Comparison of ENCODE assay signal across 8 cellular contexts in the genomic region with DNA sequence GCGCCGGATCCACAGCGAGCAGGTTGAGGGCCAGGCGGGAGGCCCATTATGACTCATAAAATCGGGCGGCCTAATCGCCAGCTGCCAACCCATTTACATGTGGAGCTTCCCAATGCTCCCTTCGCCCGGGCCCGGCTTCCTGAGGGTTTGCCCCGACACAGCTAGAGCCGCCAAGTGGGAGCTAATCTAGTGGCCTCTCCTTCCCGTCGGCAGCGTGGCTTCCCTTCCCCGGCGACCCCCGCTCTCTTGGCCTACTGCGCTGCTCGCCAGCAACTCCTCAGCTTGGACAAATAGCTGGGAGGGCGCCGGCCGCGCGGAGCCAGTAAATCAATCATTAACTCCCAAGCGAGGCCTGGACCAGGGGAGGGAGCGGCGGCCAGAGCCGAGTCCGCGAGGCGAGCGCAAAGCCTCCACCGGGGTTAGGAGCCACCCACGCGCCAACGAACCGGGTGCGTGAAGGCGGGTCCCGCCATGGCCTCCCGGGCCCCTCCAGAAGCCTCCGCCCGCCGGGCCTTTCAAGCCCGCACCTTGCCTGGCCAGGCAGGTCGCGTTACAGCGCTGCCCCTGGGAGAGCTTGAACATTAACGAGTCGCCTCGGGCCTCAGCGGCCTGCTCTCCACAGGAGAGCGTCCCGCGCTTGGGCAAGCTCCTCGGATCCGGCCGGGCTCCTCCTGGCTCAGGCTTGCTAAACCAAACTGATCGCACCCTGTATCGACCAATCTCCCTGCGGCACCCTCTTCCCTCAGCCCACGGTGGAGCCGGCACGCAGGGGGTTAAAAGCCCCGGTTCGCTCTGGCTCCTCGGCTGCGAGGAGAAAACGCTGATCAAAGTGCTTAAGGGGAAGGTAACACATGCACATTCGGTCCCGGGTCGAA. TPM values are rescaled to one million over a fixed set of nuclear protein-coding genes. Genes with fewer than 3 reads are reported as not detected.
A peak's percentile ranks its signal among the peaks of the same experiment; 100 is the strongest.
DNase-seq lines count a peak whose midpoint lies in the region; ATAC-seq and TF ChIP-seq lines count a peak whose summit lies in the region.

No MANE protein-coding gene starts in this region.

- intact Hi-C loops in Calu3 (cut with micrococcal nuclease; ENCODE audit: unreplicated experiment), result loop anchor here (10.0 kb wide), 1 partner anchor 46 kb away; no protein-coding TSS in a partner anchor

- H3K79me2 ChIP-seq in KMS-11 (ENCODE audit: insufficient read depth, low read depth) (peaks cover 22% of the 10 kb centered on the region; the same call in 1 of the 2 replicates), smooth muscle cell (ENCODE audit: low read depth) (no peaks in the 10 kb centered on the region)

- H3K4me1 ChIP-seq in KMS-11 (ENCODE audit: low read depth, poor library complexity, severe bottlenecking), result peaks cover 25% of the 10 kb centered on the region
- peaks cover 31% of the 10 kb centered on the region for H3K4me1 ChIP-seq in smooth muscle cell (ENCODE audit: low read depth)

- no peak overlapping the region for H3K4me3 ChIP-seq in KMS-11 (IDR thresholded peaks at IDR 0.05; ENCODE audit: insufficient read depth, low read depth, low read length)
- peak overlapping the region; percentile 10 for H3K4me3 ChIP-seq in astrocyte of the spinal cord (ENCODE audit: low read depth, low read length)
- peak overlapping the region; percentile 74 for H3K4me3 ChIP-seq in smooth muscle cell

- peak; percentile 71 for DNase-seq in Calu3
- DNase-seq in astrocyte of the spinal cord (ENCODE audit: low read depth, low spot score), result peak; percentile 62
- DNase-seq in islet precursor cell, result peak; percentile 87
- DNase-seq in smooth muscle cell (lab: John Stamatoyannopoulos, UW; ENCODE audit: unreplicated experiment), result peak; percentile 73
- DNase-seq in DMS79 treated with DMSO at 0.1 percent for 48 hours (lab: John Stamatoyannopoulos, UW), result no peak

- peak overlapping the region; percentile 73 for H3K27ac Mint-ChIP-seq in Calu3 (ENCODE audit: unreplicated experiment)

- H3K4me3 Mint-ChIP-seq in Calu3 (ENCODE audit: low read depth, unreplicated experiment), result peak overlapping the region; percentile 73

- H3K36me3 Mint-ChIP-seq in Calu3 (ENCODE audit: insufficient read depth, unreplicated experiment), result peaks cover 40% of the 10 kb centered on the region

- no peaks in the 10 kb centered on the region for H3K36me3 ChIP-seq in KMS-11 (ENCODE audit: insufficient read depth)
- no peaks in the 10 kb centered on the region for H3K36me3 ChIP-seq in smooth muscle cell (ENCODE audit: low read depth)

- H2AFZ ChIP-seq in KMS-11 (ENCODE audit: low read depth) (no peak overlapping the region), smooth muscle cell (ENCODE audit: low read depth) (peak overlapping the region; percentile 11)

- no TSS peak for BruUV-seq in Calu3 (replicated peaks; lab: Mats Ljungman, UMichigan)

- peaks cover 17% of the 10 kb centered on the region for H3K4me1 Mint-ChIP-seq in Calu3 (ENCODE audit: low read depth, unreplicated experiment)

- TF ChIP-seq CTCF in Calu3 (IDR thresholded peaks at IDR 0.05; ENCODE audit: unreplicated experiment) (no peak), KMS-11 (conservative IDR thresholded peaks at IDR 0.05; ENCODE audit: low read depth, low read length) (no peak), astrocyte of the spinal cord (IDR thresholded peaks at IDR 0.05; ENCODE audit: low read depth, low read length) (no peak), smooth muscle cell (IDR thresholded peaks at IDR 0.05; ENCODE audit: borderline replicate concordance, insufficient read depth, poor library complexity, severe bottlenecking) (no peak)

- H3K27me3 ChIP-seq in KMS-11 (ENCODE audit: insufficient read depth, low read depth) (no peaks in the 10 kb centered on the region), smooth muscle cell (ENCODE audit: low read depth) (peaks cover 6% of the 10 kb centered on the region)

- ATAC-seq in GM21447 (IDR thresholded peaks at IDR 0.05; ENCODE audit: unreplicated experiment), result no peak
- no peak for ATAC-seq in HG02884 (IDR thresholded peaks at IDR 0.05; ENCODE audit: unreplicated experiment)

- WGBS in smooth muscle cell (ENCODE audit: low lambda C conversion rate), result 3% methylated on average over 73 of the region's 73 CpGs

- H4K20me1 ChIP-seq in KMS-11 (ENCODE audit: insufficient read depth), result no peaks in the 10 kb centered on the region
- peaks cover 8% of the 10 kb centered on the region for H4K20me1 ChIP-seq in smooth muscle cell (ENCODE audit: low read depth)

- CTCF ChIA-PET in Calu3 (lab: Charles Lee), result interaction anchor here (0.5 to 1.1 kb wide), 4 partner anchors 13 to 63 kb away, joined by 3 to 8 read pairs (median 4); no protein-coding TSS in a partner anchor

- H3K27me3 Mint-ChIP-seq in Calu3 (ENCODE audit: unreplicated experiment), result no peaks in the 10 kb centered on the region

- H3K9ac ChIP-seq in KMS-11, result peak overlapping the region; percentile 92
- H3K9ac ChIP-seq in smooth muscle cell (ENCODE audit: low read depth), result peak overlapping the region; percentile 23

- H3F3A ChIP-seq in smooth muscle cell (ENCODE audit: low read depth), result peaks cover 5% of the 10 kb centered on the region

- H3K4me2 ChIP-seq in KMS-11 (peak overlapping the region; percentile 69), smooth muscle cell (peak overlapping the region; percentile 86)

- H3K9me3 Mint-ChIP-seq in Calu3 (ENCODE audit: low read depth, unreplicated experiment), result no peaks in the 10 kb centered on the region

- H3K9me3 ChIP-seq in smooth muscle cell (replicated peaks; ENCODE audit: low read depth), result no peaks in the 10 kb centered on the region

- in situ Hi-C loops in astrocyte of the spinal cord (cut with HindIII; ENCODE audit: low sequenced_read_pairs), result no loop called here

- H3K27ac ChIP-seq in KMS-11 (peak overlapping the region; percentile 97), smooth muscle cell (ENCODE audit: low read depth) (peak overlapping the region; percentile 40)

RNA-seq across cellular contexts. Expression of gene BCOR, which starts 10.6 kb away (rescaled TPM):
- total RNA-seq in Calu3 (2022) (20.6 and 21.1 TPM in 2 replicates), smooth muscle cell (28.0 and 28.5 TPM in 2 replicates)
- 13.1 and 19.5 TPM in 2 replicates for polyA plus RNA-seq in smooth muscle cell
